9 cellular contexts compared by ENCODE assay signal in the genomic region with DNA sequence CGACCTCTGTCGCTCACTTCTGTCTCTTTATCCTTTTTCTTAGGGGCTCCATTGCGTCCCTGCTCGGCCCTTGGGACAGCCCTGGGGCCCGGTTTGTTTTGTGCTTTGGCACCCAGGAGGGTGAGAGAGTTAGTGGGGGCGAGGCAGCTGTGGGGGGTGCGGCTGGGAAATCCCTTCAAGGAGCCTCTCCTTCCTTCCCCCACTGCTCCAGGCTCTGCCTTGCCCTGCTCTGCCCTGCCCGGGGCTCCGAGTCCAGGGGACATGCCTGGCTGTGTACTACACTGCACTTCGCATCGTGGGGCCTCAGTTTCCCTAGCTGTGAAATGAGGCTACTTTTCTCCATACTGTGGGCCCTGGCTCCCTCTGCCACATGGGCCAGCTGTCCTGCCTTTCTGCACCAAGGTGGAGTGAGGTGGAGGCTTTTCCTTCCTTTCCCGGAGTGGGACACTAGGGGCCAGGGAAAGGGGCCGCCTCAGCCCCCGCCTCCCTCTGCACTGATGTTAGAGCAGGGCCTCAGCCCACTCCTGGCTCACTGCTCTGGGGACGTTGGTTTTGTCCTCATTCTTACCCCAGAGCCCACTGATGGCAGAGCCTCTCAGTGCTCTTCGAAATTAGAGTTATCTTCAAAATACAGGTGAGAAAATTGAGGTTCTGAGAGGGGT. TPM values are rescaled to one million over a fixed set of nuclear protein-coding genes. Genes with fewer than 3 reads are reported as not detected.
DNase-seq lines count a peak whose midpoint lies in the region; ATAC-seq and TF ChIP-seq lines count a peak whose summit lies in the region.
"Had no signal": no experiment of that assay in that cellular context is flagged by ENCODE, and none has a peak within 500 bp of the region (broad histone marks: within the 10 kb centered on the region; RNA-seq: fewer than 3 reads in every experiment).

No MANE protein-coding gene starts in this region.

- no peak for ATAC-seq in activated naive CD4-positive, alpha-beta T cell treated with anti-CD3 and anti-CD28 coated beads, Interleukin-2, amount 50 U/mL, for 72 hours
- no peak for ATAC-seq in GM21529 (IDR thresholded peaks at IDR 0.05; ENCODE audit: unreplicated experiment)
- no peak for ATAC-seq in HG03097 (IDR thresholded peaks at IDR 0.05; ENCODE audit: low FRiP score, unreplicated experiment)
- no peak for ATAC-seq in GM19455 (IDR thresholded peaks at IDR 0.05; ENCODE audit: unreplicated experiment)

- H3K4me3 Mint-ChIP-seq in HFFc6 = peak overlapping the region; percentile 98
- H3K4me3 Mint-ChIP-seq in stimulated activated naive CD8-positive, alpha-beta T cell treated with anti-CD3 and anti-CD28 coated beads, Interleukin-15, Interleukin-2, amounts not matched to agents 100 ng/mL and 50 ng/mL, for 24 hours = peak overlapping the region; percentile 97

- DNase-seq in HFFc6 (no peak), NCI-H1694 treated with DMSO at 0.1 percent for 48 hours (lab: John Stamatoyannopoulos, UW) (no peak)
- no peak for DNase-seq in activated naive CD4-positive, alpha-beta T cell treated with anti-CD3 and anti-CD28 coated beads, Interleukin-2, amount 50 U/mL, for 72 hours (ENCODE audit: low spot score in 2 of 2)
- DNase-seq: midbrain had no signal

- H3K4me1 Mint-ChIP-seq in HFFc6 (ENCODE audit: low read depth) = peaks cover 42% of the 10 kb centered on the region
- H3K4me1 Mint-ChIP-seq in stimulated activated naive CD8-positive, alpha-beta T cell treated with anti-CD3 and anti-CD28 coated beads, Interleukin-15, Interleukin-2, amounts not matched to agents 100 ng/mL and 50 ng/mL, for 24 hours (ENCODE audit: low read depth) = peaks cover 19% of the 10 kb centered on the region

- H3K27ac Mint-ChIP-seq in HFFc6 = peak overlapping the region; percentile 91
- H3K27ac Mint-ChIP-seq in activated naive CD4-positive, alpha-beta T cell treated with anti-CD3 and anti-CD28 coated beads, Interleukin-2, amount 50 U/mL, for 72 hours = peak overlapping the region; percentile 79 to 84
- peak overlapping the region; percentile 96 for H3K27ac Mint-ChIP-seq in stimulated activated naive CD8-positive, alpha-beta T cell treated with anti-CD3 and anti-CD28 coated beads, Interleukin-15, Interleukin-2, amounts not matched to agents 100 ng/mL and 50 ng/mL, for 24 hours

- peak overlapping the region; percentile 93 for H3K4me3 ChIP-seq in iPS-18c (ENCODE audit: insufficient read depth, low read depth, low read length)

- no peaks in the 10 kb centered on the region for H3K9me3 Mint-ChIP-seq in HFFc6
- H3K9me3 Mint-ChIP-seq in activated naive CD4-positive, alpha-beta T cell treated with anti-CD3 and anti-CD28 coated beads, Interleukin-2, amount 50 U/mL, for 72 hours = no peaks in the 10 kb centered on the region
- H3K9me3 Mint-ChIP-seq in stimulated activated naive CD8-positive, alpha-beta T cell treated with anti-CD3 and anti-CD28 coated beads, Interleukin-15, Interleukin-2, amounts not matched to agents 100 ng/mL and 50 ng/mL, for 24 hours = no peaks in the 10 kb centered on the region

- no peaks in the 10 kb centered on the region; the same call in 1 of the 2 replicates for H3K27me3 Mint-ChIP-seq in HFFc6 (ENCODE audit: insufficient read depth)
- H3K27me3 Mint-ChIP-seq in stimulated activated naive CD8-positive, alpha-beta T cell treated with anti-CD3 and anti-CD28 coated beads, Interleukin-15, Interleukin-2, amounts not matched to agents 100 ng/mL and 50 ng/mL, for 24 hours = no peaks in the 10 kb centered on the region

- H3K36me3 Mint-ChIP-seq in HFFc6 (ENCODE audit: low read depth) = peaks cover 6% of the 10 kb centered on the region
- peaks cover 0 to 7% of the 10 kb centered on the region in 2 donors for H3K36me3 Mint-ChIP-seq in activated naive CD4-positive, alpha-beta T cell treated with anti-CD3 and anti-CD28 coated beads, Interleukin-2, amount 50 U/mL, for 72 hours
- H3K36me3 Mint-ChIP-seq in stimulated activated naive CD8-positive, alpha-beta T cell treated with anti-CD3 and anti-CD28 coated beads, Interleukin-15, Interleukin-2, amounts not matched to agents 100 ng/mL and 50 ng/mL, for 24 hours (ENCODE audit: low read depth) = no peaks in the 10 kb centered on the region

- no peaks in the 10 kb centered on the region for H3K9me3 ChIP-seq in iPS-18c (ENCODE audit: control insufficient read depth, insufficient read depth, low read length)

- no peak for TF ChIP-seq CTCF in HFFc6 (IDR thresholded peaks at IDR 0.05)

RNA-seq across cellular contexts. Expression of gene LLGL1, which starts 1.0 kb away (rescaled TPM):
- total RNA-seq in HFFc6 (2021; fragmentation: NEBNext Ultra II Directional; extraction: Animal tissue kit (Norgen Biotek cat#: 25700)) = 10 to 100 TPM; 38.0 to 50.8 (median 41.0) TPM
- total RNA-seq in activated naive CD4-positive, alpha-beta T cell treated with anti-CD3 and anti-CD28 coated beads, Interleukin-2, amount 50 U/mL, for 72 hours = 10 to 100 TPM; 14.5 to 15.0 TPM

RNA-seq across cellular contexts. Expression of gene FLII, which starts 32.1 kb away (rescaled TPM):
- total RNA-seq in HFFc6 (2021; fragmentation: NEBNext Ultra II Directional; extraction: Animal tissue kit (Norgen Biotek cat#: 25700)) = 100 to 1,000 TPM; 347 to 472 (median 438) TPM
- 100 to 1,000 TPM; 267 to 273 TPM for total RNA-seq in activated naive CD4-positive, alpha-beta T cell treated with anti-CD3 and anti-CD28 coated beads, Interleukin-2, amount 50 U/mL, for 72 hours

RNA-seq across cellular contexts. Expression of gene MIEF2, which starts 34.0 kb away (rescaled TPM):
- total RNA-seq in HFFc6 (2021; fragmentation: NEBNext Ultra II Directional; extraction: Animal tissue kit (Norgen Biotek cat#: 25700)) = 10 to 100 TPM; 13.3 to 19.9 (median 16.6) TPM
- 10 to 100 TPM in 1 of 2 donors, 1 to 10 TPM in 1; 7.4 to 15.5 TPM for total RNA-seq in activated naive CD4-positive, alpha-beta T cell treated with anti-CD3 and anti-CD28 coated beads, Interleukin-2, amount 50 U/mL, for 72 hours

RNA-seq across cellular contexts. Expression of gene ALKBH5, which starts 42.8 kb away (rescaled TPM):
- total RNA-seq in HFFc6 (2021; fragmentation: NEBNext Ultra II Directional; extraction: Animal tissue kit (Norgen Biotek cat#: 25700)) = 100 to 1,000 TPM in 3 of 6 experiments, 10 to 100 TPM in 3; 90.2 to 117 (median 103) TPM
- total RNA-seq in activated naive CD4-positive, alpha-beta T cell treated with anti-CD3 and anti-CD28 coated beads, Interleukin-2, amount 50 U/mL, for 72 hours = 100 to 1,000 TPM in 1 of 2 donors, 10 to 100 TPM in 1; 79.5 to 176 TPM
